9 cellular contexts compared by ENCODE assay signal in genomic region chr5:132238169-132238744, GRCh38. TPM values are rescaled to one million over a fixed set of nuclear protein-coding genes. Genes with fewer than 3 reads are reported as not detected.
A peak's percentile ranks its signal among the peaks of the same experiment; 100 is the strongest.
DNase-seq lines count a peak whose midpoint lies in the region; ATAC-seq and TF ChIP-seq lines count a peak whose summit lies in the region.
"Had no signal": no experiment of that assay in that cellular context is flagged by ENCODE, and none has a peak within 500 bp of the region (broad histone marks: within the 10 kb centered on the region; RNA-seq: fewer than 3 reads in every experiment).

No MANE protein-coding gene starts in this region.

- no peaks in the 10 kb centered on the region for H3K4me1 Mint-ChIP-seq in immature natural killer cell

- H3K4me3 Mint-ChIP-seq in immature natural killer cell: no peak overlapping the region

- peaks cover 0 to 3% (median 0%) of the 10 kb centered on the region in 6 donors for H3K9me3 Mint-ChIP-seq in immature natural killer cell

- H3K27me3 Mint-ChIP-seq in immature natural killer cell (ENCODE audit: low read depth in 3 of 3): peaks cover 1 to 9% (median 2%) of the 10 kb centered on the region in 3 donors

- H3K27ac Mint-ChIP-seq in immature natural killer cell: no peak overlapping the region

- H3K4me3 ChIP-seq in LNCaP clone FGC (ENCODE audit: low read depth, low read length): no peak overlapping the region
- H3K4me3 ChIP-seq: SK-N-MC had no signal

- no peaks in the 10 kb centered on the region for H3K36me3 Mint-ChIP-seq in immature natural killer cell

- peak; percentile 72 for TF ChIP-seq CTCF in LNCaP clone FGC (IDR thresholded peaks at IDR 0.05; ENCODE audit: control insufficient read depth, extremely low read depth, insufficient read depth)

- ATAC-seq in GM21367 (IDR thresholded peaks at IDR 0.05; ENCODE audit: unreplicated experiment) (peak; percentile 71), HG03460 (IDR thresholded peaks at IDR 0.05; ENCODE audit: unreplicated experiment) (no peak)

- DNase-seq in COLO668 (lab: John Stamatoyannopoulos, UW; ENCODE audit: unreplicated experiment) (peak; percentile 58), LNCaP clone FGC (ENCODE audit: low read depth) (no peak), T-helper 2 cell (peak in 4 of 5 experiments; percentile 32 to 73 (median 58)), anterior cingulate cortex (lab: John Stamatoyannopoulos, UW) (peak in 43 of 58 donors; percentile 13 to 76 (median 35)), immature natural killer cell (peak; percentile 36 to 55 (median 39))
- DNase-seq in stimulated activated CD4-positive, alpha-beta T cell treated with anti-CD3 and anti-CD28 coated beads, Interleukin-1b, Interleukin-23, amount 100 ng/mL, for 4 hours (ENCODE audit: low read depth in 2 of 2): peak; percentile 66 to 68

RNA-seq across cellular contexts. Expression of gene P4HA2, which starts 10.6 kb away (rescaled TPM):
- under 1 TPM in 2 of 3 donors, not detected in 1; 0.91 TPM for polyA plus RNA-seq in immature natural killer cell

RNA-seq across cellular contexts. Expression of gene PDLIM4, which starts 19.2 kb away (rescaled TPM):
- not detected for polyA plus RNA-seq in immature natural killer cell

RNA-seq across cellular contexts. Expression of gene SLC22A4, which starts 55.9 kb away (rescaled TPM):
- not detected for polyA plus RNA-seq in immature natural killer cell
